18 cellular contexts compared by ENCODE assay signal in the genomic region with DNA sequence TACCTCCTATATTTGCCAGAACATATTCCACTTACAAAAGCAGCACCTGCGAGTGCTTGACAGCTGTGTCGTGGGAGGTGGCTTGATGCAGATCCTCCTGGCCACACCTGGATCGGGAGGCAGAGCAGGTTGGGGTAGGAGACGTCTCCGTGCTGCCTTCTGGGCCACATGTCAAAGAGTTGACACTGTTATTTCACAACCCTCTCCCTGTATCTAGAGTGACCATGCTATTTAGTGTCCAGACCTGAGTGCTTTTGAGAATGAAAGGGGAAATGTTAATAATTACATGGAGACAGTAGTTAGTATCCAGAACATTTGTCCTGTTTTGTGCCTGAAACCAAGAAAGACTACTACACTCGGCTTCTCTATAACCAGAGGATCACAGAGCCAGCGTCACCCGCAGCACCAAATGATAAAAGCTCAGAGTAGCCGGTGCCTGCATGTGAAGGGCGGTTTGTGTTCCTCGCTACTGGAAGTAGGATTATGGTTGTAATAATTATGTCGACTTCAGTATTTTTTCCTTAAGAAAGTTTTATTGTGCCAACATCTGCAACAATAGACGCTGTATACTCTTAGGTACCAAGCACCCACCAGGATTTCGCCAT.
DNase-seq lines count a peak whose midpoint lies in the region; ATAC-seq and TF ChIP-seq lines count a peak whose summit lies in the region.
"Had no signal": no experiment of that assay in that cellular context is flagged by ENCODE, and none has a peak within 500 bp of the region (broad histone marks: within the 10 kb centered on the region; RNA-seq: fewer than 3 reads in every experiment).

No MANE protein-coding gene starts in this region.

- 0 out of 2 replicates have a peak overlapping the region, but pooled peaks have one; percentile 30 for H2AK5ac ChIP-seq in IMR-90 (ENCODE audit: low read depth, low read length)

- peak overlapping the region in 4 of 11 experiments; percentile 63 to 66 (median 64); a peak in 6 of 22 replicates for H3K9ac ChIP-seq in BLaER1 treated with 17β-estradiol and CSF1 and Interleukin-3, amounts not matched to agents 10 nM and 100 nM
- H3K9ac ChIP-seq in IMR-90 (ENCODE audit: low read depth, low read length), result no peak overlapping the region

- no peak overlapping the region for H3K18ac ChIP-seq in IMR-90 (ENCODE audit: low read depth, low read length)

- no peak overlapping the region for H2BK120ac ChIP-seq in IMR-90 (ENCODE audit: low read depth, low read length)

- TF ChIP-seq CTCF in IMR-90 (conservative IDR thresholded peaks at IDR 0.05; ENCODE audit: low read depth, low read length), result no peak
- no peak for TF ChIP-seq CTCF in lower lobe of right lung (IDR thresholded peaks at IDR 0.05)

- peaks cover 8 to 100% (median 96%) of the 10 kb centered on the region in 11 experiments; a peak in 21 of 22 replicates for H4K20me1 ChIP-seq in BLaER1 treated with 17β-estradiol and CSF1 and Interleukin-3, amounts not matched to agents 10 nM and 100 nM
- H4K20me1 ChIP-seq in IMR-90 (ENCODE audit: insufficient read depth, low read length), result peaks cover 79% of the 10 kb centered on the region

- no peak overlapping the region for H2BK15ac ChIP-seq in IMR-90 (ENCODE audit: low read depth, low read length)

- intact Hi-C loops in IMR-90 (cut with micrococcal nuclease) (no loop called here), lower lobe of right lung (cut with DNase I) (no loop called here)

- dilution Hi-C loops in IMR-90 (cut with HindIII; ENCODE audit: low sequenced_read_pairs, unreplicated experiment), result no loop called here

- WGBS in IMR-90 (ENCODE audit: extremely low coverage in 2 of 2, insufficient read length in 1 of 2), 2 experiments, result 60% methylated on average over 1 of the region's 14 CpGs; no CpG with 5 or more reads in 1 of the 2 experiments

- H3K23ac ChIP-seq in IMR-90 (ENCODE audit: low read depth, low read length), result no peak overlapping the region

- POLR2A ChIA-PET in IMR-90 (lab: Charles Lee; ENCODE audit: unreplicated experiment), result no interaction called here

- H2BK5ac ChIP-seq in IMR-90 (ENCODE audit: low read depth, low read length, poor library complexity, severe bottlenecking), result no peak overlapping the region

- H3K36me3 ChIP-seq in BLaER1 treated with 17β-estradiol and CSF1 and Interleukin-3, amounts not matched to agents 10 nM and 100 nM, result peaks cover 0 to 36% (median 0%) of the 10 kb centered on the region in 11 experiments; a peak in 6 of 22 replicates
- H3K36me3 ChIP-seq in IMR-90 (ENCODE audit: control insufficient read depth, insufficient read depth, low read length), result no peaks in the 10 kb centered on the region
- H3K36me3 ChIP-seq in lower lobe of right lung, result no peaks in the 10 kb centered on the region

- H2AFZ ChIP-seq in IMR-90 (replicated peaks; ENCODE audit: low read length, poor library complexity), result no peak overlapping the region

- in situ Hi-C loops in IMR-90 (cut with MboI; ENCODE audit: low sequenced_read_pairs), result no loop called here

- peaks cover 47% of the 10 kb centered on the region for H3K9me1 ChIP-seq in IMR-90 (ENCODE audit: insufficient read depth, low read length)

- no peaks in the 10 kb centered on the region for H3K27me3 ChIP-seq in BLaER1 treated with 17β-estradiol and CSF1 and Interleukin-3, amounts not matched to agents 10 nM and 100 nM
- H3K27me3 ChIP-seq in IMR-90 (ENCODE audit: control insufficient read depth, insufficient read depth, low read length), result no peaks in the 10 kb centered on the region
- H3K27me3 ChIP-seq in lower lobe of right lung (ENCODE audit: low read depth), result no peaks in the 10 kb centered on the region
- H3K27me3 ChIP-seq: testis had no signal

- TF ChIP-seq RAD21 in IMR-90 (IDR thresholded peaks at IDR 0.05; ENCODE audit: low read length), result no peak

- no peak overlapping the region for H4K8ac ChIP-seq in IMR-90 (ENCODE audit: low read depth in 2 of 2, low read length in 2 of 2)

- no peaks in the 10 kb centered on the region for H3K9me3 ChIP-seq in BLaER1 treated with 17β-estradiol and CSF1 and Interleukin-3, amounts not matched to agents 10 nM and 100 nM (replicated peaks in 1 of 11)
- no peaks in the 10 kb centered on the region for H3K9me3 ChIP-seq in IMR-90 (ENCODE audit: control insufficient read depth, insufficient read depth, low read length)
- no peaks in the 10 kb centered on the region for H3K9me3 ChIP-seq in lower lobe of right lung
- H3K9me3 ChIP-seq: testis had no signal

- H2AK9ac ChIP-seq in IMR-90 (replicated peaks; ENCODE audit: low read depth, low read length, poor library complexity), result no peak overlapping the region

- H3K14ac ChIP-seq in IMR-90 (replicated peaks; ENCODE audit: low read depth, low read length), result no peak overlapping the region

- TF ChIP-seq POLR2A in IMR-90 (IDR thresholded peaks at IDR 0.05; ENCODE audit: low read depth, low read length), result no peak

- CTCF ChIA-PET in IMR-90 (lab: Yijun Ruan, JAX), result no interaction called here

- H3K4me3 ChIP-seq in BLaER1 treated with 17β-estradiol and CSF1 and Interleukin-3, amounts not matched to agents 10 nM and 100 nM, result no peak overlapping the region
- H3K4me3 ChIP-seq in IMR-90 (ENCODE audit: insufficient read depth, low read depth, low read length) (no peak overlapping the region), lower lobe of right lung (no peak overlapping the region)
- H3K4me3 ChIP-seq: testis had no signal

- BruUV-seq in IMR-90 (replicated peaks; lab: Mats Ljungman, UMichigan), result no TSS peak

- peaks cover 56 to 90% of the 10 kb centered on the region in 2 experiments for H3K79me1 ChIP-seq in IMR-90 (ENCODE audit: low read depth in 1 of 2, low read length in 2 of 2)

- no peak overlapping the region for H4K5ac ChIP-seq in IMR-90 (ENCODE audit: low read depth, low read length)

- ATAC-seq in IMR-90 (ENCODE audit: low read depth) (no peak), lower lobe of right lung (peak; percentile 30 to 63), HG03460 (IDR thresholded peaks at IDR 0.05; ENCODE audit: unreplicated experiment) (no peak)
- ATAC-seq in stimulated activated naive CD8-positive, alpha-beta T cell treated with anti-CD3 and anti-CD28 coated beads, Interleukin-15, Interleukin-2, amounts not matched to agents 100 U/mL and 50 U/mL, for 24 hours, result no peak
- ATAC-seq: left colon, PC-3 had no signal

- H3K56ac ChIP-seq in IMR-90 (ENCODE audit: extremely low read depth, insufficient read depth, low read length), result no peak overlapping the region

- H4K91ac ChIP-seq in IMR-90 (ENCODE audit: insufficient read depth, low read depth, low read length), result no peak overlapping the region

- no peak overlapping the region for H2BK20ac ChIP-seq in IMR-90 (ENCODE audit: low read depth, low read length)

- peaks cover 89 to 100% (median 100%) of the 10 kb centered on the region in 10 experiments for H3K4me1 ChIP-seq in BLaER1 treated with 17β-estradiol and CSF1 and Interleukin-3, amounts not matched to agents 10 nM and 100 nM
- H3K4me1 ChIP-seq in IMR-90 (ENCODE audit: control insufficient read depth, insufficient read depth, low read length) (peaks cover 17% of the 10 kb centered on the region), lower lobe of right lung (peaks cover 41% of the 10 kb centered on the region)

- no peak for DNase-seq in IMR-90
- peak; percentile 62 for DNase-seq in OCI-M1 (lab: John Stamatoyannopoulos, UW)
- DNase-seq in lower lobe of right lung, result no peak
- DNase-seq in stimulated activated naive CD8-positive, alpha-beta T cell treated with anti-CD3 and anti-CD28 coated beads, Interleukin-15, Interleukin-2, amounts not matched to agents 100 U/mL and 50 U/mL, for 24 hours, result no peak
- DNase-seq in AG08396 (ENCODE audit: low spot score), result no peak
- DNase-seq in DMS114 treated with DMSO at 0.1 percent for 48 hours (lab: John Stamatoyannopoulos, UW; ENCODE audit: unreplicated experiment), result no peak
- DNase-seq: activated CD4-positive, alpha-beta T cell treated with anti-CD3 and anti-CD28 coated beads for 1 hour; activated effector memory CD4-positive, alpha-beta T cell treated with anti-CD3 and anti-CD28 coated beads, Interleukin-2, amount 50 U/mL, for 16 hours; amniotic stem cell; DMS153; KBM-7; left colon; PC-3; small intestine; T1000; testis had no signal

- H3K4ac ChIP-seq in IMR-90 (ENCODE audit: low read depth, low read length), result no peak overlapping the region

- peak overlapping the region in 8 of 11 experiments; percentile 50 to 76 (median 66); a peak in 12 of 22 replicates for H3K27ac ChIP-seq in BLaER1 treated with 17β-estradiol and CSF1 and Interleukin-3, amounts not matched to agents 10 nM and 100 nM
- H3K27ac ChIP-seq in IMR-90 (ENCODE audit: insufficient read depth, low read length) (no peak overlapping the region), lower lobe of right lung (no peak overlapping the region)

- peak overlapping the region; percentile 87 to 95 (median 91) for H3K4me2 ChIP-seq in BLaER1 treated with 17β-estradiol and CSF1 and Interleukin-3, amounts not matched to agents 10 nM and 100 nM
- no peak overlapping the region for H3K4me2 ChIP-seq in IMR-90 (ENCODE audit: low read depth, low read length)

TF ChIP-seq in IMR-90, 13 proteins besides CTCF, POLR2A, EP300 and RAD21:
- TF ChIP-seq RCOR1 (IDR thresholded peaks at IDR 0.05; ENCODE audit: insufficient replicate concordance, low read length) (no peak), CEBPB (IDR thresholded peaks at IDR 0.05; ENCODE audit: low read depth, low read length) (0 out of 2 replicates have a peak, but pooled peaks have one; percentile 9)

Comparison
In these comparisons a context has a peak if more than half of its experiments do, and no peak if none do; other contexts are left out.
1. H3K27ac ChIP-seq: peak in BLaER1 treated with 17β-estradiol and CSF1 and Interleukin-3, amounts not matched to agents 10 nM and 100 nM (8 of 11); none in IMR-90 (single experiment) and lower lobe of right lung (single experiment).
2. ATAC-seq: peak in lower lobe of right lung (2 of 2); none in IMR-90 (single experiment), stimulated activated naive CD8-positive, alpha-beta T cell treated with anti-CD3 and anti-CD28 coated beads, Interleukin-15, Interleukin-2, amounts not matched to agents 100 U/mL and 50 U/mL, for 24 hours (single experiment) and HG03460 (single experiment).